Comparison of ENCODE assay signal across 8 cellular contexts in the genomic region with DNA sequence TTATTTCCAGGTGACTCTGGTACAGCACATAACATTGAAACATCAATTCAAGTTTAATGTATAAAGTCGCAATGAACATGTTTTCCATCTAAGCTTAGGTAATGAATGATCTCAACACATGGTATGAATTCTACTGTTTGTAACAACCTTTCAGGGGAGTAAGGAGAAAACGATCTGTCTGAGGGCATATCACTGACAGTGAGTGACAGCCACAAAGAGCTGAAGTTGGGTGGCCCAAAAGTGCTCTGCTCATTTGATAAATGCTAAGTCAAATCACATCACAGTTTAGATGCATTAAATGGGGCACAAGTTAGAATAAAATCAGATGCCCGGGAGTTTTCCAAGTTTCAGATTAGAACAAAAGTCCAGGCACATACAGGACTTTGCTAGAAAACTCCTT. TPM values are rescaled to one million over a fixed set of nuclear protein-coding genes. Genes with fewer than 3 reads are reported as not detected.
DNase-seq lines count a peak whose midpoint lies in the region; ATAC-seq and TF ChIP-seq lines count a peak whose summit lies in the region.

No MANE protein-coding gene starts in this region.

- peak overlapping the region; percentile 90 for H3K4me3 Mint-ChIP-seq in activated T-helper 2 cell treated with anti-CD3 and anti-CD28 coated beads, Interferon-gamma antibody, Interleukin-2, Interleukin-4, amounts not matched to agents 10 μg/mL and 5 μg/mL and 100 μg/mL, durations not matched to agents 14 hours and 24 hours and 36 hours (ENCODE audit: low read depth)

- H3K27me3 ChIP-seq in cardiac muscle cell = no peaks in the 10 kb centered on the region
- H3K27me3 ChIP-seq in left lung = no peaks in the 10 kb centered on the region
- no peaks in the 10 kb centered on the region for H3K27me3 ChIP-seq in upper lobe of right lung

- ATAC-seq in left ventricle myocardium superior (no peak), left lung (no peak), upper lobe of right lung (no peak), GM18870 (IDR thresholded peaks at IDR 0.05; ENCODE audit: unreplicated experiment) (no peak)

- no peaks in the 10 kb centered on the region for H3K9me3 ChIP-seq in cardiac muscle cell (ENCODE audit: low read depth)
- H3K9me3 ChIP-seq in left lung = no peaks in the 10 kb centered on the region
- H3K9me3 ChIP-seq in upper lobe of right lung = no peaks in the 10 kb centered on the region

- DNase-seq in cardiac muscle cell (ENCODE audit: low read depth in 1 of 2, low spot score in 1 of 2) (no peak), left ventricle myocardium superior (no peak), left lung (no peak), upper lobe of right lung (no peak), NK-92 (lab: John Stamatoyannopoulos, UW; ENCODE audit: unreplicated experiment) (no peak), NCI-H446 treated with DMSO at 0.1 percent for 48 hours (lab: John Stamatoyannopoulos, UW) (no peak)
- DNase-seq in activated T-helper 2 cell treated with anti-CD3 and anti-CD28 coated beads, Interferon-gamma antibody, Interleukin-2, Interleukin-4, amounts not matched to agents 10 μg/mL and 5 μg/mL and 100 μg/mL, durations not matched to agents 14 hours and 24 hours and 36 hours (ENCODE audit: low spot score) = no peak

- no peaks in the 10 kb centered on the region for H3K36me3 ChIP-seq in cardiac muscle cell
- H3K36me3 ChIP-seq in left lung = no peaks in the 10 kb centered on the region
- no peaks in the 10 kb centered on the region for H3K36me3 ChIP-seq in upper lobe of right lung

- H3K4me3 ChIP-seq in cardiac muscle cell (peak overlapping the region; percentile 94), left lung (peak overlapping the region; percentile 78 to 98), upper lobe of right lung (peak overlapping the region; percentile 100)

- H3K27ac ChIP-seq in cardiac muscle cell (peak overlapping the region; percentile 100), left lung (peak overlapping the region; percentile 91 to 93), upper lobe of right lung (peak overlapping the region; percentile 95)

- peak overlapping the region; percentile 57 for H3K27ac Mint-ChIP-seq in activated T-helper 2 cell treated with anti-CD3 and anti-CD28 coated beads, Interferon-gamma antibody, Interleukin-2, Interleukin-4, amounts not matched to agents 10 μg/mL and 5 μg/mL and 100 μg/mL, durations not matched to agents 14 hours and 24 hours and 36 hours

- H3K27me3 Mint-ChIP-seq in activated T-helper 2 cell treated with anti-CD3 and anti-CD28 coated beads, Interferon-gamma antibody, Interleukin-2, Interleukin-4, amounts not matched to agents 10 μg/mL and 5 μg/mL and 100 μg/mL, durations not matched to agents 14 hours and 24 hours and 36 hours (ENCODE audit: low read depth) = peaks cover 7% of the 10 kb centered on the region

- no peaks in the 10 kb centered on the region for H3K36me3 Mint-ChIP-seq in activated T-helper 2 cell treated with anti-CD3 and anti-CD28 coated beads, Interferon-gamma antibody, Interleukin-2, Interleukin-4, amounts not matched to agents 10 μg/mL and 5 μg/mL and 100 μg/mL, durations not matched to agents 14 hours and 24 hours and 36 hours (ENCODE audit: low read depth)

- intact Hi-C loops in left ventricle myocardium superior (cut with micrococcal nuclease) (loop anchor here (10.0 kb wide), 1 partner anchor 1369 kb away; no protein-coding TSS in a partner anchor), left lung (cut with DNase I) (loop anchor here in 1 of 2 donors (10.0 kb wide), 1 partner anchor 189 kb away; no protein-coding TSS in a partner anchor), upper lobe of right lung (cut with DNase I) (no loop called here)
- intact Hi-C loops in activated T-helper 2 cell treated with anti-CD3 and anti-CD28 coated beads, Interferon-gamma antibody, Interleukin-2, Interleukin-4, amounts not matched to agents 10 μg/mL and 5 μg/mL and 100 μg/mL, durations not matched to agents 14 hours and 24 hours and 36 hours (cut with micrococcal nuclease) = loop anchor here (2.0 kb wide), 2 partner anchors 195 to 589 kb away; a partner anchor contains a TSS

- H3K4me1 Mint-ChIP-seq in activated T-helper 2 cell treated with anti-CD3 and anti-CD28 coated beads, Interferon-gamma antibody, Interleukin-2, Interleukin-4, amounts not matched to agents 10 μg/mL and 5 μg/mL and 100 μg/mL, durations not matched to agents 14 hours and 24 hours and 36 hours (ENCODE audit: low read depth) = peaks cover 32% of the 10 kb centered on the region

- TF ChIP-seq CTCF in cardiac muscle cell (IDR thresholded peaks at IDR 0.05; ENCODE audit: low read depth, low read length) = no peak
- no peak for TF ChIP-seq CTCF in left lung (IDR thresholded peaks at IDR 0.05)
- TF ChIP-seq CTCF in upper lobe of right lung (IDR thresholded peaks at IDR 0.05) = no peak

- H3K9me3 Mint-ChIP-seq in activated T-helper 2 cell treated with anti-CD3 and anti-CD28 coated beads, Interferon-gamma antibody, Interleukin-2, Interleukin-4, amounts not matched to agents 10 μg/mL and 5 μg/mL and 100 μg/mL, durations not matched to agents 14 hours and 24 hours and 36 hours = no peaks in the 10 kb centered on the region

- peaks cover 11% of the 10 kb centered on the region for H3K4me1 ChIP-seq in cardiac muscle cell (ENCODE audit: low read depth)
- peaks cover 0 to 13% of the 10 kb centered on the region in 2 donors for H3K4me1 ChIP-seq in left lung
- H3K4me1 ChIP-seq in upper lobe of right lung = peaks cover 9% of the 10 kb centered on the region

RNA-seq across cellular contexts. Expression of a gene that starts 1.2 kb away (rescaled TPM):
- total RNA-seq in cardiac muscle cell = 11.5 and 14.0 TPM in 2 replicates
- polyA plus RNA-seq in cardiac muscle cell = 11.9 and 17.1 TPM in 2 replicates
- 5.9 TPM for total RNA-seq in left ventricle myocardium superior
- total RNA-seq in activated T-helper 2 cell treated with anti-CD3 and anti-CD28 coated beads, Interferon-gamma antibody, Interleukin-2, Interleukin-4, amounts not matched to agents 10 μg/mL and 5 μg/mL and 100 μg/mL, durations not matched to agents 14 hours and 24 hours and 36 hours = 12.6 and 16.8 TPM in 2 replicates
- total RNA-seq in left lung = 10 to 100 TPM; 11.5 to 17.4 TPM
- 13.5 TPM for total RNA-seq in upper lobe of right lung
